ENCODE assay signal across 17 cellular contexts in the genomic region with DNA sequence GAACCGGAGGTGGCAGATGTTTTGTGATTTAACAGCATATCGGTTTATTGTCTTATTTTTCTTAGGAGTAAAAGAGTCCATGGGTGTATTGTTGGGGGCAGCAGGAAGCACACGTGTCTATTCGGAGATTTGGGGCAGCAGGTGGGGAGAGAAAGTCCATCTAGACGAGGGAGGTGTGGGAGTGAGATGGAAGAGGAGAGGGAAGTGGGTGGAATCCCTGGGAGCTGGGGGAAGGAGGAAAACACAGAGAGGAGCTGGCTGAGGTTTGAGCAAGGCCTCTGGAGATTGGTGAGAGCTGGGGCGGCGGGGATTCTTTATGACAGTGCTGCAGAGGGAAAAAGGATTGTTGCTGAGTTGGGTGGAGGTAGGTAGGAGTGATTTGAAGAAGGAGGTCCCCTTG.
DNase-seq lines count a peak whose midpoint lies in the region; ATAC-seq and TF ChIP-seq lines count a peak whose summit lies in the region.
"Had no signal": no experiment of that assay in that cellular context is flagged by ENCODE, and none has a peak within 500 bp of the region (broad histone marks: within the 10 kb centered on the region; RNA-seq: fewer than 3 reads in every experiment).

No MANE protein-coding gene starts in this region.

- H3K4me3 Mint-ChIP-seq in CD14-positive monocyte = no peak overlapping the region
- H3K4me3 Mint-ChIP-seq in CD8-positive, alpha-beta T cell = no peak overlapping the region
- no peak overlapping the region for H3K4me3 Mint-ChIP-seq in activated T-helper 17 cell treated with anti-CD3 and anti-CD28 coated beads, Interleukin-2, amount 50 U/mL, for 72 hours
- H3K4me3 Mint-ChIP-seq in naive thymus-derived CD8-positive, alpha-beta T cell = peak overlapping the region in 1 of 10 donors; percentile 43
- H3K4me3 Mint-ChIP-seq: activated naive CD4-positive, alpha-beta T cell treated with anti-CD3 and anti-CD28 coated beads, Interleukin-2, amount 10 ng/mL, durations not matched to agents 7 days and 5 days had no signal

- peaks cover 0 to 3% (median 0%) of the 10 kb centered on the region in 7 donors for H3K9me3 Mint-ChIP-seq in CD14-positive monocyte
- no peaks in the 10 kb centered on the region for H3K9me3 Mint-ChIP-seq in CD8-positive, alpha-beta T cell
- no peaks in the 10 kb centered on the region for H3K9me3 Mint-ChIP-seq in activated T-helper 17 cell treated with anti-CD3 and anti-CD28 coated beads, Interleukin-2, amount 50 U/mL, for 72 hours
- H3K9me3 Mint-ChIP-seq in naive thymus-derived CD8-positive, alpha-beta T cell = no peaks in the 10 kb centered on the region
- H3K9me3 Mint-ChIP-seq: activated naive CD4-positive, alpha-beta T cell treated with anti-CD3 and anti-CD28 coated beads, Interleukin-2, amount 10 ng/mL, durations not matched to agents 7 days and 5 days had no signal

- H3K4me1 ChIP-seq in CD8-positive, alpha-beta T cell (ENCODE audit: insufficient read depth, low read length) = peaks cover 27% of the 10 kb centered on the region

- H3K4me1 Mint-ChIP-seq in CD14-positive monocyte = peaks cover 64% of the 10 kb centered on the region
- peaks cover 77% of the 10 kb centered on the region for H3K4me1 Mint-ChIP-seq in CD8-positive, alpha-beta T cell (ENCODE audit: low read depth)
- H3K4me1 Mint-ChIP-seq in activated T-helper 17 cell treated with anti-CD3 and anti-CD28 coated beads, Interleukin-2, amount 50 U/mL, for 72 hours = peaks cover 39% of the 10 kb centered on the region
- peaks cover 38 to 83% (median 76%) of the 10 kb centered on the region in 4 donors for H3K4me1 Mint-ChIP-seq in naive thymus-derived CD8-positive, alpha-beta T cell

- no peak overlapping the region for H3K27ac ChIP-seq in CD8-positive, alpha-beta T cell (ENCODE audit: low read depth, low read length)
- H3K27ac ChIP-seq: BLaER1, brain microvascular endothelial cell had no signal

- no peaks in the 10 kb centered on the region for H3K9me3 ChIP-seq in CD8-positive, alpha-beta T cell (ENCODE audit: low read length)
- H3K9me3 ChIP-seq: BLaER1, sigmoid colon had no signal

- peak overlapping the region in 5 of 7 donors; percentile 1 to 79 (median 53) for H3K27ac Mint-ChIP-seq in CD14-positive monocyte
- peak overlapping the region; percentile 35 for H3K27ac Mint-ChIP-seq in CD8-positive, alpha-beta T cell
- H3K27ac Mint-ChIP-seq in activated T-helper 17 cell treated with anti-CD3 and anti-CD28 coated beads, Interleukin-2, amount 50 U/mL, for 72 hours = peak overlapping the region; percentile 42
- peak overlapping the region in 9 of 10 donors; percentile 19 to 90 (median 49) for H3K27ac Mint-ChIP-seq in naive thymus-derived CD8-positive, alpha-beta T cell
- H3K27ac Mint-ChIP-seq: activated naive CD4-positive, alpha-beta T cell treated with anti-CD3 and anti-CD28 coated beads, Interleukin-2, amount 10 ng/mL, durations not matched to agents 7 days and 5 days had no signal

- H3K36me3 ChIP-seq in CD8-positive, alpha-beta T cell (ENCODE audit: insufficient read depth, low read length) = no peaks in the 10 kb centered on the region
- H3K36me3 ChIP-seq: BLaER1, brain microvascular endothelial cell, sigmoid colon had no signal

- intact Hi-C loops in CD14-positive monocyte (cut with micrococcal nuclease) = no loop called here
- intact Hi-C loops in CD8-positive, alpha-beta T cell (cut with DNase I, micrococcal nuclease) = no loop called here

- no peaks in the 10 kb centered on the region for H3K27me3 ChIP-seq in CD8-positive, alpha-beta T cell (ENCODE audit: insufficient read depth, low read length)
- H3K27me3 ChIP-seq: BLaER1, brain microvascular endothelial cell, sigmoid colon had no signal

- CTCF ChIA-PET in CD8-positive, alpha-beta T cell (lab: Charles Lee) = interaction anchor here (0.7 kb wide), 1 partner anchor 20 kb away, joined by 3 read pairs; no protein-coding TSS in a partner anchor

- no peak for DNase-seq in CD14-positive monocyte (ENCODE audit: low spot score)
- DNase-seq in CD8-positive, alpha-beta T cell = no peak
- DNase-seq in naive thymus-derived CD8-positive, alpha-beta T cell = no peak
- no peak for DNase-seq in NCI-H2171 (lab: John Stamatoyannopoulos, UW)
- no peak for DNase-seq in SK-N-DZ (ENCODE audit: low spot score)
- DNase-seq: activated CD4-positive, alpha-beta T cell treated with anti-CD3 and anti-CD28 coated beads for 4 hours; activated CD8-positive, alpha-beta memory T cell treated with anti-CD3 and anti-CD28 coated beads, Interleukin-2, amount 50 U/mL, for 4 hours; activated naive CD4-positive, alpha-beta T cell treated with anti-CD3 and anti-CD28 coated beads, Interleukin-2, amount 10 ng/mL, durations not matched to agents 7 days and 5 days; brain microvascular endothelial cell; DMS53; left cardiac atrium; NCI-H1105; sigmoid colon had no signal

- POLR2A ChIA-PET in CD8-positive, alpha-beta T cell (lab: Charles Lee) = interaction anchor here (0.8 kb wide), 1 partner anchor 82 kb away, joined by 3 read pairs; no protein-coding TSS in a partner anchor
- POLR2A ChIA-PET in naive thymus-derived CD8-positive, alpha-beta T cell (lab: Charles Lee) = no interaction called here

- H3K4me3 ChIP-seq in CD8-positive, alpha-beta T cell (ENCODE audit: low read depth, low read length) = no peak overlapping the region
- H3K4me3 ChIP-seq: BLaER1, sigmoid colon had no signal

- no peak for TF ChIP-seq CTCF in CD14-positive monocyte (IDR thresholded peaks at IDR 0.05)
- TF ChIP-seq CTCF in CD8-positive, alpha-beta T cell (IDR thresholded peaks at IDR 0.05) = no peak

- H3K36me3 Mint-ChIP-seq in CD14-positive monocyte = peaks cover 18 to 30% of the 10 kb centered on the region in 2 donors
- peaks cover 16% of the 10 kb centered on the region for H3K36me3 Mint-ChIP-seq in CD8-positive, alpha-beta T cell
- H3K36me3 Mint-ChIP-seq in activated T-helper 17 cell treated with anti-CD3 and anti-CD28 coated beads, Interleukin-2, amount 50 U/mL, for 72 hours (ENCODE audit: low read depth) = no peaks in the 10 kb centered on the region
- H3K36me3 Mint-ChIP-seq in naive thymus-derived CD8-positive, alpha-beta T cell = peaks cover 0 to 11% (median 2%) of the 10 kb centered on the region in 3 donors

- ATAC-seq in CD8-positive, alpha-beta T cell = no peak
- no peak for ATAC-seq in activated T-helper 17 cell treated with anti-CD3 and anti-CD28 coated beads, Interleukin-2, amount 50 U/mL, for 72 hours (replicated peaks)
- no peak for ATAC-seq in naive thymus-derived CD8-positive, alpha-beta T cell
- ATAC-seq in HG02884 (IDR thresholded peaks at IDR 0.05; ENCODE audit: unreplicated experiment) = no peak
- ATAC-seq: left cardiac atrium, SK-N-SH treated with all-trans-retinoic acid at 6 μM for 48 hours had no signal

- H3K27me3 Mint-ChIP-seq in CD14-positive monocyte (ENCODE audit: low read depth in 3 of 3) = peaks cover 0 to 2% (median 0%) of the 10 kb centered on the region in 3 donors
- no peaks in the 10 kb centered on the region for H3K27me3 Mint-ChIP-seq in CD8-positive, alpha-beta T cell (ENCODE audit: low read depth)
- no peaks in the 10 kb centered on the region for H3K27me3 Mint-ChIP-seq in activated T-helper 17 cell treated with anti-CD3 and anti-CD28 coated beads, Interleukin-2, amount 50 U/mL, for 72 hours
- H3K27me3 Mint-ChIP-seq in naive thymus-derived CD8-positive, alpha-beta T cell = no peaks in the 10 kb centered on the region
- H3K27me3 Mint-ChIP-seq: activated naive CD4-positive, alpha-beta T cell treated with anti-CD3 and anti-CD28 coated beads, Interleukin-2, amount 10 ng/mL, durations not matched to agents 7 days and 5 days had no signal
